Comparison of ENCODE assay signal across 25 cellular contexts in the genomic region with DNA sequence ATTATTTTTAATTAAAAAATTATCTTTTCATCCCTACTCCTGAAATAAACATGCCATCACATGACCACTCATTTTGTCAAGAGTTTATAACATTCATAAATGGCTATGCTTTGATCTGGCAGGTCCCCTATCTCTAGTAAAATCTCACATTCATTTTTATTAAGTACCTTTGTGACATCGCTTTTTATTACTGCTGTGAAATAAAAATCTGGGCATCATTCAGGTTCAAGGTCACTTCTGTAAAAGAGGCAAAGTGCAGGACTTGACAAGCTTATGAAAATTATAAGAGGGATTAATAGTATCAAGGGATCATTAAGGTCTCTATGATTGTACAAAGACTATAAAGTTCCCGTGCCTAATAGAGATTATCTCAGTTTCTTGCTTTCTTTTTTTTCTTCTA.
"Had no signal": no experiment of that assay in that cellular context is flagged by ENCODE, and none has a peak within 500 bp of the region (broad histone marks: within the 10 kb centered on the region; RNA-seq: fewer than 3 reads in every experiment).

No MANE protein-coding gene starts in this region.

- H3K79me2 ChIP-seq: hepatocyte had no signal

- DNase-seq: left colon; left lung; lower lobe of right lung; mammary epithelial cell; mesenchymal stem cell; naive thymus-derived CD8-positive, alpha-beta T cell; occipital lobe; right lobe of liver; stimulated activated CD4-positive, alpha-beta T cell treated with anti-CD3 and anti-CD28 coated beads, Interleukin-12 subunit alpha, Interleukin-12 subunit beta, amount 100 ng/mL, for 4 hours; stimulated activated CD4-positive, alpha-beta T cell treated with anti-CD3 and anti-CD28 coated beads, Interleukin-15, amount 100 ng/mL, for 24 hours; stimulated activated CD4-positive, alpha-beta T cell treated with anti-CD3 and anti-CD28 coated beads, Interleukin-2, amount 100 ng/mL, for 24 hours; stimulated activated CD4-positive, alpha-beta T cell treated with anti-CD3 and anti-CD28 coated beads, Interleukin-4, amount 100 ng/mL, for 1 hour; stimulated activated naive B cell treated with anti-CD40 and anti-IgM and Interleukin-4, amounts not matched to agents 10 μg/mL and 1 μg/mL and 100 μg/mL, for 72 hours; stimulated activated naive CD8-positive, alpha-beta T cell treated with anti-CD3 and anti-CD28 coated beads, Interleukin-15, Interleukin-2, amounts not matched to agents 100 U/mL and 50 U/mL, for 24 hours; stomach; testis; thyroid gland; transverse colon; upper lobe of left lung had no signal

- H3K27me3 ChIP-seq: hepatocyte, left lung, neural progenitor cell, neutrophil, right atrium auricular region, right lobe of liver, stomach, testis, thyroid gland, transverse colon, upper lobe of left lung, vagina had no signal

- H3K27ac ChIP-seq: hepatocyte, left lung, lower lobe of right lung, neural progenitor cell, neutrophil, right atrium auricular region, right lobe of liver, stomach, testis, thyroid gland, transverse colon, upper lobe of left lung, vagina had no signal

- FAIRE-seq: keratinocyte had no signal

- H3K4me1 ChIP-seq: left lung, lower lobe of right lung, neural progenitor cell, right atrium auricular region, right lobe of liver, stomach, testis, thyroid gland, transverse colon, upper lobe of left lung, vagina had no signal

- ATAC-seq: left colon; left lung; lower lobe of right lung; naive thymus-derived CD8-positive, alpha-beta T cell; right lobe of liver; stimulated activated naive B cell treated with anti-CD40 and anti-IgM and Interleukin-4, amounts not matched to agents 10 μg/mL and 1 μg/mL and 100 μg/mL, for 72 hours; stimulated activated naive CD8-positive, alpha-beta T cell treated with anti-CD3 and anti-CD28 coated beads, Interleukin-15, Interleukin-2, amounts not matched to agents 100 U/mL and 50 U/mL, for 24 hours had no signal

- H3K36me3 ChIP-seq: left lung, lower lobe of right lung, neural progenitor cell, neutrophil, right atrium auricular region, right lobe of liver, stomach, thyroid gland, transverse colon, upper lobe of left lung, vagina had no signal

- H3K9ac ChIP-seq: neural progenitor cell had no signal

- H3K4me3 ChIP-seq: hepatocyte, left lung, lower lobe of right lung, neural progenitor cell, right atrium auricular region, right lobe of liver, stomach, testis, thyroid gland, transverse colon, upper lobe of left lung, vagina had no signal

- H3K4me2 ChIP-seq: hepatocyte, neural progenitor cell had no signal

- H2AFZ ChIP-seq: hepatocyte, neural progenitor cell had no signal

- H3K9me3 ChIP-seq: left lung, lower lobe of right lung, neutrophil, right atrium auricular region, right lobe of liver, stomach, testis, thyroid gland, transverse colon, upper lobe of left lung, vagina had no signal
